In the genomic region with DNA sequence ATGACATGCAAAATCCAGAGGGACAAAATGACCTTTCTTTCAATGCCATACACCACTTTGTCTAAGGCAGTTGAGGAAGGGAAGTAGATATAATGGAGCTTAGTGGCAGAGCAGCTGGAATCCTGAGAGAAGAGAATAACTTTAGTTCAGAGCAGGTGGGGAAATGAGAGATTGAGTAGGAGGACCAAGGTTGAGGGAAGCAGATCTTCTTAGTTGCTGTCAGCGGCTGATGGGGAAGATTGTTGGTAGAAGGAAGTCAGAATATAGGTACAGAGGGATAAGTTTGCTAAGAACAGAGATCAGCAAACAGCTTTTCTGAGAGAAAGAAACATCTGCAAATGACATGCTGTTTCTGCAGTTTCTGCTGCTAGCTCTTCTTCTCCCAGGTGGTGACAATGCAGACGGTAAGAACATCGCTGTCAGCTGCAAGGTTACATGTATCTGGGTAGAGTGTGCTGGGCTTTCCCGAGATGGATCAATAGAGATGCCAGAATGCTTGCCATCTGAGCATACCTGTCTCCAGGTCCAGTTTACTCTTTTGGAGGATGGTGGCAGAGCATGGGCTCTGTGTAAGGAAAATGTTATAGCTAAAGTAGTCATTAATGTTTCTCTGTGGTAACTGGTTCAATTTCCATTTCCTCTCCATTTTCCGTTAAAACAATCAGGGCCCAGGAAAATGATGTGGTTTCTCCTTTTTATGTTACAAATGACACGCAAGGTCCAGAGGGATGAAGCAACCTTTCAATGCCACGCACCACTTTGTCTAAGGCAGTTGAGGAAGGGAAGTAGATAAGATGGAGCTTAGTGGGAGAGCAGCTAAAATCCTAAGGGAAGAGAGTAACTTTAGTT, we compare ENCODE assay signal across 33 cellular contexts. TPM values are rescaled to one million over a fixed set of nuclear protein-coding genes. Genes with fewer than 3 reads are reported as not detected.
DNase-seq lines count a peak whose midpoint lies in the region; ATAC-seq, FAIRE-seq and TF ChIP-seq lines count a peak whose summit lies in the region.
"Had no signal": no experiment of that assay in that cellular context is flagged by ENCODE, and none has a peak within 500 bp of the region (broad histone marks: within the 10 kb centered on the region; RNA-seq: fewer than 3 reads in every experiment).

TSS of gene CD1C (plus strand) at position 202 of the 849 bp plus-strand sequence. CDS start at position 344, 142 bp downstream.

- no peak within 1 kb of the TSS for H3K14ac ChIP-seq in H1 (ENCODE audit: insufficient read length)

- H3K4me2 ChIP-seq in Loucy (ENCODE audit: low read depth, low read length, poor library complexity, severe bottlenecking) (peak within 1 kb of the TSS; percentile 54), H1 (ENCODE audit: insufficient read depth in 1 of 2, low read depth in 2 of 2, low read length in 2 of 2) (no peak within 1 kb of the TSS)

- H3K4me1 ChIP-seq in Loucy (ENCODE audit: insufficient read depth, low read length, poor library complexity, severe bottlenecking) = peaks cover 77% of the 10 kb centered on the region
- peaks cover 0 to 5% (median 0%) of the 10 kb centered on the region in 4 experiments; a peak in 1 of 7 replicates for H3K4me1 ChIP-seq in H1 (replicated peaks in 1 of 4; ENCODE audit: control insufficient read depth in 3 of 4, insufficient read depth in 4 of 4, low read length in 3 of 4)
- H3K4me1 ChIP-seq: colonic mucosa, psoas muscle, SJCRH30, tibial nerve had no signal

- H2BK5ac ChIP-seq in H1 (ENCODE audit: low read depth, low read length) = no peak within 1 kb of the TSS

- CTCF ChIA-PET in H1 (lab: Charles Lee; ENCODE audit: partially characterized antibody) = interaction anchor here (1.2 kb wide), 1 partner anchor 86 kb away, joined by 4 read pairs; no protein-coding TSS in a partner anchor

- H3K4me3 ChIP-seq in Loucy (ENCODE audit: low read length, poor library complexity, severe bottlenecking) = no peak within 1 kb of the TSS
- no peak within 1 kb of the TSS for H3K4me3 ChIP-seq in H1 (ENCODE audit: extremely low read depth in 1 of 4, insufficient read depth in 2 of 4, low read depth in 3 of 4, low read length in 4 of 4)
- H3K4me3 ChIP-seq: colonic mucosa, lung, psoas muscle, SJCRH30, tibial nerve had no signal

- H3K18ac ChIP-seq in H1 (ENCODE audit: extremely low read depth, low read length) = no peak within 1 kb of the TSS

- no peak within 1 kb of the TSS for H4K91ac ChIP-seq in H1 (replicated peaks; ENCODE audit: insufficient read length, low read length)

- H3F3A ChIP-seq in Loucy (ENCODE audit: low read depth) = no peaks in the 10 kb centered on the region

- no peak within 1 kb of the TSS for H2BK15ac ChIP-seq in H1 (ENCODE audit: low read length)

- H4K8ac ChIP-seq in H1 (ENCODE audit: extremely low read depth, insufficient read depth, low read length) = no peak within 1 kb of the TSS

- H3K56ac ChIP-seq in H1 (replicated peaks; ENCODE audit: insufficient read length, low read depth, low read length) = no peak within 1 kb of the TSS

- H3K79me2 ChIP-seq in Loucy (ENCODE audit: insufficient read depth, low read length) (no peaks in the 10 kb centered on the region), H1 (ENCODE audit: control insufficient read depth in 1 of 2, insufficient read depth in 2 of 2, low read length in 2 of 2) (no peaks in the 10 kb centered on the region)

- TF ChIP-seq POLR2A in H1 (IDR thresholded peaks at IDR 0.05; ENCODE audit: control extremely low read depth in 1 of 2, low read depth in 2 of 2, low read length in 2 of 2) = no peak

- H3K9me3 ChIP-seq in Loucy (ENCODE audit: insufficient read depth, low read depth, low read length) (no peaks in the 10 kb centered on the region), H1 (ENCODE audit: insufficient read depth in 2 of 2, low read depth in 1 of 2, low read length in 1 of 2) (no peaks in the 10 kb centered on the region)
- H3K9me3 ChIP-seq: colonic mucosa, psoas muscle, SJCRH30 had no signal

- TF ChIP-seq EP300 in H1 (IDR thresholded peaks at IDR 0.05; ENCODE audit: borderline replicate concordance in 1 of 2, low read depth in 2 of 2, low read length in 2 of 2) = no peak

- H3K9ac ChIP-seq in Loucy (ENCODE audit: low read depth, low read length, poor library complexity, severe bottlenecking) (peak within 1 kb of the TSS; percentile 42), H1 (replicated peaks in 1 of 4; ENCODE audit: extremely low read depth in 1 of 4, low read depth in 3 of 4, low read length in 3 of 4) (no peak within 1 kb of the TSS)

- no peak within 1 kb of the TSS for H3K27ac ChIP-seq in H1 (ENCODE audit: low read depth, low read length)
- H3K27ac ChIP-seq: colonic mucosa, psoas muscle, SJCRH30, tibial nerve had no signal

- H3K23me2 ChIP-seq in H1 (ENCODE audit: low read depth, low read length) = no peaks in the 10 kb centered on the region; the same call in 1 of the 2 replicates

- H2AFZ ChIP-seq in Loucy (ENCODE audit: low read length) (peak within 1 kb of the TSS; percentile 33), H1 (ENCODE audit: low read length) (peak within 1 kb of the TSS; percentile 71; the same call in 1 of the 2 replicates)

- no peaks in the 10 kb centered on the region for H4K20me1 ChIP-seq in Loucy (ENCODE audit: insufficient read depth, low read length, poor library complexity, severe bottlenecking)
- no peaks in the 10 kb centered on the region for H4K20me1 ChIP-seq in H1 (replicated peaks in 1 of 2; ENCODE audit: control insufficient read depth in 1 of 2, insufficient read depth in 2 of 2, low read length in 2 of 2)

- no peak within 1 kb of the TSS for H2BK120ac ChIP-seq in H1 (replicated peaks; ENCODE audit: low read depth, low read length)

- peak; percentile 13 for ATAC-seq in GM19395 (IDR thresholded peaks at IDR 0.05; ENCODE audit: unreplicated experiment)
- ATAC-seq in HG03039 (IDR thresholded peaks at IDR 0.05; ENCODE audit: unreplicated experiment) = no peak
- ATAC-seq: activated CD4-positive, CD25-positive, alpha-beta regulatory T cell treated with anti-CD3 and anti-CD28 coated beads, Interleukin-2, amount 50 U/mL, for 24 hours; left cardiac atrium; natural killer cell; psoas muscle had no signal

- FAIRE-seq in H1 (lab: Jason Lieb, UNC) = no peak
- FAIRE-seq: astrocyte had no signal

- no peak for TF ChIP-seq CTCF in Loucy (conservative IDR thresholded peaks at IDR 0.05; ENCODE audit: low read length)
- no peak for TF ChIP-seq CTCF in H1 (IDR thresholded peaks at IDR 0.05; ENCODE audit: control extremely low read depth in 1 of 3, insufficient read depth in 1 of 3, low read depth in 1 of 3, low read length in 3 of 3)

- H3K9me2 ChIP-seq in Loucy (replicated peaks; ENCODE audit: low read depth, low read length) = no peaks in the 10 kb centered on the region

- no peaks in the 10 kb centered on the region for H3K79me1 ChIP-seq in H1 (ENCODE audit: low read depth, low read length)

- no peak within 1 kb of the TSS for H2AK5ac ChIP-seq in H1 (ENCODE audit: low read depth, low read length)

- H3K4ac ChIP-seq in H1 (replicated peaks; ENCODE audit: insufficient read length, low read depth, low read length) = no peak within 1 kb of the TSS

- no peaks in the 10 kb centered on the region for H3K27me3 ChIP-seq in Loucy (ENCODE audit: insufficient read depth, low read length, poor library complexity, severe bottlenecking)
- no peaks in the 10 kb centered on the region for H3K27me3 ChIP-seq in H1 (replicated peaks in 1 of 4; ENCODE audit: control insufficient read depth in 3 of 4, extremely low read depth in 1 of 4, insufficient read depth in 3 of 4, low read length in 3 of 4)
- H3K27me3 ChIP-seq: colonic mucosa, SJCRH30, tibial nerve had no signal

- POLR2A ChIA-PET in H1 (lab: Charles Lee; ENCODE audit: partially characterized antibody) = no interaction called here

- no peak within 1 kb of the TSS for H2BK12ac ChIP-seq in H1 (ENCODE audit: low read depth, low read length)

- H4K5ac ChIP-seq in H1 (ENCODE audit: insufficient read length, low read depth, low read length) = no peak within 1 kb of the TSS

- no peak within 1 kb of the TSS for H3K23ac ChIP-seq in H1 (ENCODE audit: insufficient read length)

- DNase-seq in CD1c-positive myeloid dendritic cell (ENCODE audit: extremely low spot score) (peak; percentile 89), H1 (ENCODE audit: low read depth in 1 of 2, low spot score in 2 of 2) (no peak), NCI-H1092 (lab: John Stamatoyannopoulos, UW) (no peak), SW480 (ENCODE audit: low spot score) (no peak)
- no peak for DNase-seq in activated CD4-positive, CD25-positive, alpha-beta regulatory T cell (lab: John Stamatoyannopoulos, UW)
- DNase-seq: activated CD4-positive, alpha-beta T cell treated with anti-CD3 and anti-CD28 coated beads, Interleukin-2, amount 50 U/mL, for 48 hours; activated T-cell treated with anti-CD3 and anti-CD28 coated beads, Interleukin-2, amount 50 U/mL, for 48 hours; colonic mucosa; COR-L47; DMS53; effector CD4-positive, alpha-beta T cell; hypothalamus; KBM-7; left cardiac atrium; MM.1S; natural killer cell; NCI-H1417 treated with DMSO at 0.1 percent for 48 hours; NCI-H2081; NCI-H226; NCI-H69; nucleus accumbens; psoas muscle; SJCRH30; stimulated activated CD4-positive, alpha-beta T cell treated with anti-CD3 and anti-CD28 coated beads, Interleukin-4, amount 100 ng/mL, for 1 hour had no signal

- WGBS in H1 (ENCODE audit: extremely low coverage in 1 of 2, insufficient coverage in 1 of 2, insufficient read length in 1 of 2, insufficient replicate concordance in 2 of 2, low coverage in 1 of 2, low lambda C conversion rate in 2 of 2, missing lambda C conversion rate in 1 of 2), 2 experiments = 90% methylated on average over 7 of the region's 7 CpGs; no CpG with 5 or more reads in 1 of the 2 experiments

- no peak for TF ChIP-seq RAD21 in H1 (IDR thresholded peaks at IDR 0.05 in 1 of 2, conservative IDR thresholded peaks at IDR 0.05 in 1 of 2; ENCODE audit: low read depth in 2 of 2, low read length in 2 of 2)

- no peak within 1 kb of the TSS for H2BK20ac ChIP-seq in H1 (ENCODE audit: low read length)

- H3K36me3 ChIP-seq in Loucy (ENCODE audit: insufficient read depth, low read length) = no peaks in the 10 kb centered on the region
- H3K36me3 ChIP-seq in H1 (ENCODE audit: control insufficient read depth in 2 of 4, insufficient read depth in 4 of 4, low read length in 3 of 4) = no peaks in the 10 kb centered on the region
- H3K36me3 ChIP-seq: colonic mucosa, SJCRH30, tibial nerve had no signal

TF ChIP-seq in H1, 55 proteins besides CTCF, POLR2A, EP300 and RAD21 (continues in another document):
- TF ChIP-seq SIX5 (IDR thresholded peaks at IDR 0.05; ENCODE audit: low read depth, low read length) (no peak), ZNF274 (IDR thresholded peaks at IDR 0.05; ENCODE audit: borderline replicate concordance, extremely low read depth, low read length) (no peak), CEBPB (IDR thresholded peaks at IDR 0.05; ENCODE audit: low read depth, low read length) (no peak)

RNA-seq across cellular contexts. Expression of gene CD1C, which starts in this region (rescaled TPM):
- total RNA-seq in H1 (2021; fragmentation: NEBNext Ultra II Directional; extraction: Animal tissue kit (Norgen Biotek cat#: 25700)) = 0.27 and 0.35 TPM in 2 replicates
- polyA plus RNA-seq in H1 (2011; rRNA removed) = 0.06 TPM in 2 replicates
- 0.10 TPM for polyA plus RNA-seq in H1 (2011; cell fraction: cytosol; rRNA removed)
- polyA plus RNA-seq in H1 (2011; cell fraction: nucleus; rRNA removed) = not detected
- polyA plus RNA-seq in H1 (2012, experiment 1 of 2) = 0.16 TPM in 1 of 4 replicates, not detected in the others
- polyA plus RNA-seq in H1 (2012, experiment 2 of 2) = not detected
- 0.22 TPM for polyA plus RNA-seq in H1 (2013, experiment 1 of 2)
- polyA plus RNA-seq in H1 (2013, experiment 2 of 2) = 0.40 TPM
- not detected in 2 replicates for polyA minus RNA-seq in H1 (2011; rRNA and poly(A)+ RNA removed)
- not detected for polyA minus RNA-seq in H1 (2011; cell fraction: cytosol; rRNA and poly(A)+ RNA removed)
- polyA minus RNA-seq in H1 (2011; cell fraction: nucleus; rRNA and poly(A)+ RNA removed) = not detected
- total RNA-seq: astrocyte, HT1080, RPMI7951, SJCRH30 had no signal
